13 cellular contexts compared by ENCODE assay signal in the genomic region with DNA sequence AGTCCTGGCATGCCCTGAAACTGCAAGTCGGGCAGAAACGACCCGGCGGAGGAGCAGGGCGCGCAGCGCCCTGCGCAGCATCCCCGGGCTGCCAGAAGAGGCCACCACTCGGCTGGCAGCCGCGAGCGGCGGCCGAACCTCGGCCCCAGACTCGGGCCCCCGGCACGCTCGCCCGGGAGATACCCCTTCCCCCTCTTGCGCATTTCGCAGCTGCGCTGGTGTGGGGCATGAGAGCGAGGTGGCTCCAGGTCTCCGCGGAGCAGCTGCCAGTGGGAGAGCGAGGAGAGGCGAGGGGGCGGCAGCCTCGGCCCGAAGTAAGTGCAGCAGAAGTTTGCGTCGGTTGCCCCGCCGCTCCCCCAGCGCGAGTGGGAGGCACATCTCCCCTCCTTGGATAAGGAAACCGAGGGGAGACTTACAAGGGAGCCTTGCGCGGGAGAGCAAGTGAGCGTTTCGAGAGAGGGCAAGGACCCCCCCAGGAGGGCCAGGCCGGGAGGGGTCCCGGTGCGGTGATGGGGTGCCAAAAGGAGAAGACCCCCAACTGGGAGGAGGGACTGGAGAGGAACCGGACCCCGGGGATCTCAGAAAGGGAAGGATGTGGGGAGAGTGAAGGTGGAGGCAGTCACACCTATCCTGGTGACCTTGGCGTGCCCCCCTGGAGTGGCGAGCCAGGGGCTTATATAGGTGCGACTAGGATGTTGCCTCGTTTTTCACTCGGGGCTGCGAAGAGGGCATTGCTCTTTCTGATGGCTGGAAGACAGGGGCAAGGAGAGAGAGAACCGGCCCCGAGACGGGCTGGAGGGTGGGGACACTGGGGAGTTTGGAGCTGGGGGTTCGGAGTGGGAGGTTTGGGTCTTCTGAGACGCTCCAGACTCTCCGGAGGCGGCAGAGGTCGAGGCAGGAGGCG.
A peak's percentile ranks its signal among the peaks of the same experiment; 100 is the strongest.
DNase-seq lines count a peak whose midpoint lies in the region; ATAC-seq and TF ChIP-seq lines count a peak whose summit lies in the region.
"Had no signal": no experiment of that assay in that cellular context is flagged by ENCODE, and none has a peak within 500 bp of the region (broad histone marks: within the 10 kb centered on the region; RNA-seq: fewer than 3 reads in every experiment).

No MANE protein-coding gene starts in this region.

- intact Hi-C loops in esophagus squamous epithelium (cut with DNase I) (no loop called here), posterior vena cava (cut with DNase I) (no loop called here)

- H3K27me3 ChIP-seq in esophagus squamous epithelium, result peaks cover 0 to 81% (median 13%) of the 10 kb centered on the region in 4 donors

- DNase-seq in D341Med (ENCODE audit: low spot score), result peak; percentile 50
- peak; percentile 49 to 53 for DNase-seq in Kasumi-1 (lab: John Stamatoyannopoulos, UW)
- DNase-seq in esophagus squamous epithelium (lab: John Stamatoyannopoulos, UW), result no peak
- DNase-seq in posterior vena cava (ENCODE audit: low spot score), result peak; percentile 79
- no peak for DNase-seq in OCI-M2 (lab: John Stamatoyannopoulos, UW; ENCODE audit: unreplicated experiment)
- DNase-seq in KG1 (lab: John Stamatoyannopoulos, UW), result no peak
- DNase-seq: activated CD4-positive, alpha-beta T cell treated with anti-CD3 and anti-CD28 coated beads, Interleukin-2, amount 50 U/mL, for 1 hour; aorta; DND-41; NCI-H1694 treated with DMSO at 0.1 percent for 48 hours; stimulated activated CD4-positive, alpha-beta T cell treated with anti-CD3 and anti-CD28 coated beads, Interleukin-4, amount 100 ng/mL, for 24 hours had no signal

- WGBS in esophagus squamous epithelium, 2 donors, result 3 to 4% methylated on average over 18 to 22 of the region's 63 CpGs

- peak overlapping the region in 3 of 4 donors; percentile 29 to 58 (median 40) for H3K4me3 ChIP-seq in esophagus squamous epithelium

- no peak for TF ChIP-seq POLR2A in esophagus squamous epithelium (IDR thresholded peaks at IDR 0.05)

- no peaks in the 10 kb centered on the region for H3K36me3 ChIP-seq in esophagus squamous epithelium

- TF ChIP-seq CTCF in esophagus squamous epithelium (IDR thresholded peaks at IDR 0.05), result no peak

- H3K4me1 ChIP-seq in esophagus squamous epithelium, result peaks cover 12 to 30% (median 15%) of the 10 kb centered on the region in 3 donors

- no peak overlapping the region for H3K27ac ChIP-seq in esophagus squamous epithelium

- ATAC-seq in GM21528 (IDR thresholded peaks at IDR 0.05; ENCODE audit: low FRiP score, unreplicated experiment) (no peak), HG03280 (IDR thresholded peaks at IDR 0.05; ENCODE audit: unreplicated experiment) (no peak)

- no peaks in the 10 kb centered on the region for H3K9me3 ChIP-seq in esophagus squamous epithelium

Comparison
In these comparisons a context has a peak if more than half of its experiments do, and no peak if none do; other contexts are left out.
1. DNase-seq: peak in D341Med (single experiment), Kasumi-1 (2 of 2) and posterior vena cava (single experiment); none in esophagus squamous epithelium (single experiment), OCI-M2 (single experiment) and KG1 (single experiment).